In the genomic region with DNA sequence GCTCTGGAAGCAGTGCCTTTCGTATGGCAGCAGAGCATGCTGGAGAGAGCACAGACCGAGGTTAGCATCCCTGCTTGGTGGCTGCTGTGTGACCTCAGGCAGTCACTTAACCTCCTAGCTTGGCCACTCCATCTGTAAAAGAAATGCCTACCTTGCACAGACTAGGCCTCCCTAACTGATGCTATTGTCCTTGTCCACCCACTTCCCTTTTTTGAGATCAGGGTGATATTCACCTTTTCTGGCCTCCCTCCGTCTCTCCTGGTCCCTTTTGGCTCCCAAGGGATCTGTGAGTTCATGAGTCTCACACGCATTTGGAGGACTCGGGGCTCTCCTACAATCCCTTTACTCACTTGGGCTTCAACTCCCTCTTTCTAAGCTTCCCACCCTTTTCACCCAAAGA, we compare ENCODE assay signal across 38 cellular contexts.
"Had no signal": no experiment of that assay in that cellular context is flagged by ENCODE, and none has a peak within 500 bp of the region (broad histone marks: within the 10 kb centered on the region; RNA-seq: fewer than 3 reads in every experiment).

No MANE protein-coding gene starts in this region.

- H3K27ac ChIP-seq: adrenal gland, body of pancreas, brain microvascular endothelial cell, breast epithelium, cardiac muscle cell, VCaP had no signal

- H3K4me1 Mint-ChIP-seq: activated B cell treated with CpG ODN at 0.5 μM for 24 hours; activated CD4-positive, alpha-beta T cell treated with anti-CD3 and anti-CD28 coated beads, Interleukin-2, amount 10 ng/mL, durations not matched to agents 24 days and 14 days; activated naive CD8-positive, alpha-beta T cell treated with anti-CD3 and anti-CD28 coated beads for 36 hours; activated T-helper 17 cell treated with anti-CD3 and anti-CD28 coated beads, Interleukin-2, amount 50 U/mL, for 72 hours had no signal

- ATAC-seq: activated CD8-positive, alpha-beta T cell treated with anti-CD3 and anti-CD28 coated beads for 36 hours; activated naive CD4-positive, alpha-beta T cell treated with anti-CD3 and anti-CD28 coated beads, Interleukin-2, amount 50 U/mL, for 72 hours; activated T-cell treated with anti-CD3 and anti-CD28 coated beads, Interleukin-2, amount 50 U/mL, for 4 hours; activated T-cell treated with anti-CD3 and anti-CD28 coated beads, Interleukin-2, amount 50 U/mL, for 72 hours; activated T-helper 17 cell treated with anti-CD3 and anti-CD28 coated beads, Interleukin-2, amount 50 U/mL, for 72 hours; body of pancreas had no signal

- H3K27ac Mint-ChIP-seq: activated B cell treated with CpG ODN at 0.5 μM for 24 hours; activated CD4-positive, alpha-beta memory T cell treated with anti-CD3 and anti-CD28 coated beads for 36 hours; activated CD4-positive, alpha-beta T cell treated with anti-CD3 and anti-CD28 coated beads, Interleukin-2, amount 10 ng/mL, durations not matched to agents 24 days and 14 days; activated CD8-positive, alpha-beta T cell treated with anti-CD3 and anti-CD28 coated beads for 36 hours; activated naive CD4-positive, alpha-beta T cell treated with anti-CD3 and anti-CD28 coated beads for 36 hours; activated naive CD4-positive, alpha-beta T cell treated with anti-CD3 and anti-CD28 coated beads, Interleukin-2, amount 50 U/mL, for 72 hours; activated naive CD8-positive, alpha-beta T cell treated with anti-CD3 and anti-CD28 coated beads for 36 hours; activated T-cell treated with anti-CD3 and anti-CD28 coated beads, Interleukin-2, amount 50 U/mL, for 72 hours; activated T-helper 1 cell treated with anti-CD3 and anti-CD28 coated beads, Interleukin-12 subunit alpha, Interleukin-12 subunit beta, Interleukin-2, Interleukin-4 antibody, amounts not matched to agents 30 ng/mL and 10 ng/mL and 1 ng/mL, durations not matched to agents 14 hours and 24 hours and 36 hours; activated T-helper 17 cell treated with anti-CD3 and anti-CD28 coated beads, Interleukin-2, amount 50 U/mL, for 72 hours; T-helper 1 cell treated with Interleukin-12 subunit alpha and Interleukin-12 subunit beta and Interleukin-4 antibody, amounts not matched to agents 30 μg/mL and 1 μg/mL, for 36 hours; T-helper 2 cell treated with Interferon-gamma antibody and Interleukin-4, amounts not matched to agents 5 μg/mL and 100 μg/mL, for 36 hours had no signal

- DNase-seq: activated B cell treated with CpG ODN at 0.5 μM for 24 hours; activated CD4-positive, alpha-beta memory T cell treated with anti-CD3 and anti-CD28 coated beads for 36 hours; activated CD4-positive, alpha-beta T cell treated with anti-CD3 and anti-CD28 coated beads for 4 hours; activated CD4-positive, alpha-beta T cell treated with anti-CD3 and anti-CD28 coated beads, Interleukin-2, amount 10 ng/mL, durations not matched to agents 24 days and 14 days; activated CD4-positive, alpha-beta T cell treated with anti-CD3 and anti-CD28 coated beads, Interleukin-2, amount 50 U/mL, for 1 hour; activated CD4-positive, alpha-beta T cell treated with anti-CD3 and anti-CD28 coated beads, Interleukin-2, amount 50 U/mL, for 4 hours; activated CD4-positive, CD25-positive, alpha-beta regulatory T cell treated with anti-CD3 and anti-CD28 coated beads, Interleukin-2, amount 50 U/mL, for 72 hours; activated CD8-positive, alpha-beta memory T cell treated with anti-CD3 and anti-CD28 coated beads, Interleukin-2, amount 50 U/mL, for 4 hours; activated CD8-positive, alpha-beta T cell treated with anti-CD3 and anti-CD28 coated beads for 36 hours; activated effector memory CD4-positive, alpha-beta T cell treated with anti-CD3 and anti-CD28 coated beads, Interleukin-2, amount 50 U/mL, for 16 hours; activated gamma-delta T cell treated with Interleukin-2 at 50 U/mL for 16 hours; activated naive CD4-positive, alpha-beta T cell; activated naive CD4-positive, alpha-beta T cell treated with anti-CD3 and anti-CD28 coated beads for 36 hours; activated naive CD4-positive, alpha-beta T cell treated with anti-CD3 and anti-CD28 coated beads, Interleukin-2, amount 50 U/mL, for 16 hours; activated naive CD8-positive, alpha-beta T cell treated with anti-CD3 and anti-CD28 coated beads for 36 hours; activated T-cell treated with anti-CD3 and anti-CD28 coated beads for 4 hours; activated T-cell treated with anti-CD3 and anti-CD28 coated beads, Interleukin-2, amount 50 U/mL, for 1 hour; activated T-cell treated with anti-CD3 and anti-CD28 coated beads, Interleukin-2, amount 50 U/mL, for 4 hours; activated T-cell treated with anti-CD3 and anti-CD28 coated beads, Interleukin-2, amount 50 U/mL, for 72 hours; adrenal gland; amniotic stem cell; aorta; body of pancreas; brain microvascular endothelial cell; central memory CD4-positive, alpha-beta T cell; T-helper 1 cell; T-helper 2 cell; T-helper 9 cell had no signal

- H3K36me3 ChIP-seq: adrenal gland, brain microvascular endothelial cell, breast epithelium, cardiac muscle cell had no signal

- H3K4me3 ChIP-seq: adrenal gland, body of pancreas, breast epithelium, cardiac muscle cell had no signal

- H3K27me3 ChIP-seq: adrenal gland, body of pancreas, brain microvascular endothelial cell, breast epithelium, cardiac muscle cell had no signal

- H3K9me3 Mint-ChIP-seq: activated B cell treated with CpG ODN at 0.5 μM for 24 hours; activated CD4-positive, alpha-beta memory T cell treated with anti-CD3 and anti-CD28 coated beads for 36 hours; activated CD4-positive, alpha-beta T cell treated with anti-CD3 and anti-CD28 coated beads, Interleukin-2, amount 10 ng/mL, durations not matched to agents 24 days and 14 days; activated CD8-positive, alpha-beta T cell treated with anti-CD3 and anti-CD28 coated beads for 36 hours; activated naive CD4-positive, alpha-beta T cell treated with anti-CD3 and anti-CD28 coated beads for 36 hours; activated naive CD4-positive, alpha-beta T cell treated with anti-CD3 and anti-CD28 coated beads, Interleukin-2, amount 50 U/mL, for 72 hours; activated naive CD8-positive, alpha-beta T cell treated with anti-CD3 and anti-CD28 coated beads for 36 hours; activated T-cell treated with anti-CD3 and anti-CD28 coated beads, Interleukin-2, amount 50 U/mL, for 4 hours; activated T-cell treated with anti-CD3 and anti-CD28 coated beads, Interleukin-2, amount 50 U/mL, for 72 hours; activated T-helper 1 cell treated with anti-CD3 and anti-CD28 coated beads, Interleukin-12 subunit alpha, Interleukin-12 subunit beta, Interleukin-2, Interleukin-4 antibody, amounts not matched to agents 30 ng/mL and 10 ng/mL and 1 ng/mL, durations not matched to agents 14 hours and 24 hours and 36 hours; activated T-helper 17 cell treated with anti-CD3 and anti-CD28 coated beads, Interleukin-2, amount 50 U/mL, for 72 hours; T-helper 1 cell treated with Interleukin-12 subunit alpha and Interleukin-12 subunit beta and Interleukin-4 antibody, amounts not matched to agents 30 μg/mL and 1 μg/mL, for 36 hours; T-helper 2 cell treated with Interferon-gamma antibody and Interleukin-4, amounts not matched to agents 5 μg/mL and 100 μg/mL, for 36 hours had no signal

- H3K4me1 ChIP-seq: adrenal gland, body of pancreas, breast epithelium had no signal

- H3K27me3 Mint-ChIP-seq: activated CD4-positive, alpha-beta memory T cell treated with anti-CD3 and anti-CD28 coated beads for 36 hours; activated CD4-positive, alpha-beta T cell treated with anti-CD3 and anti-CD28 coated beads, Interleukin-2, amount 10 ng/mL, durations not matched to agents 24 days and 14 days; activated CD8-positive, alpha-beta T cell treated with anti-CD3 and anti-CD28 coated beads for 36 hours; activated naive CD8-positive, alpha-beta T cell treated with anti-CD3 and anti-CD28 coated beads for 36 hours had no signal

- H3K4me3 Mint-ChIP-seq: activated B cell treated with CpG ODN at 0.5 μM for 24 hours; activated CD4-positive, alpha-beta memory T cell treated with anti-CD3 and anti-CD28 coated beads for 36 hours; activated CD4-positive, alpha-beta T cell treated with anti-CD3 and anti-CD28 coated beads, Interleukin-2, amount 10 ng/mL, durations not matched to agents 24 days and 14 days; activated CD8-positive, alpha-beta T cell treated with anti-CD3 and anti-CD28 coated beads for 36 hours; activated naive CD4-positive, alpha-beta T cell treated with anti-CD3 and anti-CD28 coated beads for 36 hours; activated naive CD8-positive, alpha-beta T cell treated with anti-CD3 and anti-CD28 coated beads for 36 hours; activated T-cell treated with anti-CD3 and anti-CD28 coated beads, Interleukin-2, amount 50 U/mL, for 4 hours; activated T-cell treated with anti-CD3 and anti-CD28 coated beads, Interleukin-2, amount 50 U/mL, for 72 hours; activated T-helper 1 cell treated with anti-CD3 and anti-CD28 coated beads, Interleukin-12 subunit alpha, Interleukin-12 subunit beta, Interleukin-2, Interleukin-4 antibody, amounts not matched to agents 30 ng/mL and 10 ng/mL and 1 ng/mL, durations not matched to agents 14 hours and 24 hours and 36 hours; activated T-helper 17 cell treated with anti-CD3 and anti-CD28 coated beads, Interleukin-2, amount 50 U/mL, for 72 hours; T-helper 1 cell treated with Interleukin-12 subunit alpha and Interleukin-12 subunit beta and Interleukin-4 antibody, amounts not matched to agents 30 μg/mL and 1 μg/mL, for 36 hours; T-helper 2 cell treated with Interferon-gamma antibody and Interleukin-4, amounts not matched to agents 5 μg/mL and 100 μg/mL, for 36 hours had no signal

- H3K9me3 ChIP-seq: adrenal gland, body of pancreas, breast epithelium had no signal

- FAIRE-seq: astrocyte, TTC549 had no signal

- H3K36me3 Mint-ChIP-seq: activated CD4-positive, alpha-beta memory T cell treated with anti-CD3 and anti-CD28 coated beads for 36 hours; activated naive CD4-positive, alpha-beta T cell treated with anti-CD3 and anti-CD28 coated beads, Interleukin-2, amount 50 U/mL, for 72 hours; activated naive CD8-positive, alpha-beta T cell treated with anti-CD3 and anti-CD28 coated beads for 36 hours had no signal
